14 cellular contexts compared by ENCODE assay signal in genomic region chr12:48883305-48884171, GRCh38. TPM values are rescaled to one million over a fixed set of nuclear protein-coding genes. Genes with fewer than 3 reads are reported as not detected.
DNase-seq lines count a peak whose midpoint lies in the region; ATAC-seq, FAIRE-seq and TF ChIP-seq lines count a peak whose summit lies in the region.
"Had no signal": no experiment of that assay in that cellular context is flagged by ENCODE, and none has a peak within 500 bp of the region (broad histone marks: within the 10 kb centered on the region; RNA-seq: fewer than 3 reads in every experiment).

No MANE protein-coding gene starts in this region.

- peaks cover 46% of the 10 kb centered on the region for H3K27me3 Mint-ChIP-seq in dendritic cell treated with granulocyte-macrophage colony-stimulating factor and Interleukin-4, amounts not matched to agents 40 ng/mL and 50 ng/mL, for 4 days

- TF ChIP-seq POLR2A in GM12891 (IDR thresholded peaks at IDR 0.05; ENCODE audit: low read depth, low read length) = no peak

- no peak for TF ChIP-seq CTCF in C4-2B (conservative IDR thresholded peaks at IDR 0.05)

- H3K27ac Mint-ChIP-seq in dendritic cell treated with granulocyte-macrophage colony-stimulating factor and Interleukin-4, amounts not matched to agents 40 ng/mL and 50 ng/mL, for 4 days = peak overlapping the region; percentile 13
- H3K27ac Mint-ChIP-seq: activated CD4-positive, alpha-beta memory T cell treated with anti-CD3 and anti-CD28 coated beads, Interleukin-2, amount 10 ng/mL, durations not matched to agents 7 days and 5 days; activated naive CD8-positive, alpha-beta T cell treated with anti-CD3 and anti-CD28 coated beads, Interleukin-2, amount 10 ng/mL, durations not matched to agents 7 days and 5 days; CD14-positive monocyte had no signal

- H3K27ac ChIP-seq in C4-2B = 0 out of 2 replicates have a peak overlapping the region, but pooled peaks have one; percentile 0

- no peaks in the 10 kb centered on the region for H3K9me3 Mint-ChIP-seq in dendritic cell treated with granulocyte-macrophage colony-stimulating factor and Interleukin-4, amounts not matched to agents 40 ng/mL and 50 ng/mL, for 4 days
- H3K9me3 Mint-ChIP-seq: activated CD4-positive, alpha-beta memory T cell treated with anti-CD3 and anti-CD28 coated beads, Interleukin-2, amount 10 ng/mL, durations not matched to agents 7 days and 5 days; activated naive CD8-positive, alpha-beta T cell treated with anti-CD3 and anti-CD28 coated beads, Interleukin-2, amount 10 ng/mL, durations not matched to agents 7 days and 5 days had no signal

- intact Hi-C loops in dendritic cell treated with granulocyte-macrophage colony-stimulating factor and Interleukin-4, amounts not matched to agents 40 ng/mL and 50 ng/mL, for 4 days (cut with micrococcal nuclease) = no loop called here

- no peak for FAIRE-seq in GM12891 (lab: Jason Lieb, UNC)

- ATAC-seq in GM19455 (IDR thresholded peaks at IDR 0.05; ENCODE audit: unreplicated experiment) (no peak), GM21786 (IDR thresholded peaks at IDR 0.05; ENCODE audit: unreplicated experiment) (no peak)

- no peaks in the 10 kb centered on the region for H3K36me3 Mint-ChIP-seq in dendritic cell treated with granulocyte-macrophage colony-stimulating factor and Interleukin-4, amounts not matched to agents 40 ng/mL and 50 ng/mL, for 4 days (ENCODE audit: low read depth)
- H3K36me3 Mint-ChIP-seq: activated naive CD8-positive, alpha-beta T cell treated with anti-CD3 and anti-CD28 coated beads, Interleukin-2, amount 10 ng/mL, durations not matched to agents 7 days and 5 days; CD14-positive monocyte had no signal

- peaks cover 11% of the 10 kb centered on the region for H3K4me1 Mint-ChIP-seq in dendritic cell treated with granulocyte-macrophage colony-stimulating factor and Interleukin-4, amounts not matched to agents 40 ng/mL and 50 ng/mL, for 4 days (ENCODE audit: low read depth)

- H3K4me3 Mint-ChIP-seq in dendritic cell treated with granulocyte-macrophage colony-stimulating factor and Interleukin-4, amounts not matched to agents 40 ng/mL and 50 ng/mL, for 4 days = no peak overlapping the region
- H3K4me3 Mint-ChIP-seq: activated CD4-positive, alpha-beta memory T cell treated with anti-CD3 and anti-CD28 coated beads, Interleukin-2, amount 10 ng/mL, durations not matched to agents 7 days and 5 days; activated naive CD8-positive, alpha-beta T cell treated with anti-CD3 and anti-CD28 coated beads, Interleukin-2, amount 10 ng/mL, durations not matched to agents 7 days and 5 days; CD14-positive monocyte had no signal

- DNase-seq in NCI-H2029 treated with DMSO at 0.1 percent for 48 hours (lab: John Stamatoyannopoulos, UW) = peak; percentile 4
- DNase-seq in middle frontal gyrus (ENCODE audit: extremely low spot score, low spot score) = peak; percentile 24
- DNase-seq in NCI-H2171 treated with DMSO at 0.1 percent for 48 hours (lab: John Stamatoyannopoulos, UW) = no peak
- no peak for DNase-seq in GM12891 (ENCODE audit: insufficient read length, low spot score)
- DNase-seq: activated CD4-positive, alpha-beta memory T cell treated with anti-CD3 and anti-CD28 coated beads, Interleukin-2, amount 10 ng/mL, durations not matched to agents 7 days and 5 days; activated naive CD8-positive, alpha-beta T cell treated with anti-CD3 and anti-CD28 coated beads, Interleukin-2, amount 10 ng/mL, durations not matched to agents 7 days and 5 days; erythroblast; kidney glomerular epithelial cell; NCI-H1048 had no signal

TF ChIP-seq in GM12891, 5 proteins besides CTCF, POLR2A, EP300 and RAD21:
- TF ChIP-seq PAX5 (IDR thresholded peaks at IDR 0.05; ENCODE audit: insufficient read depth, low read length, severe bottlenecking) = no peak
- TF ChIP-seq POLR2AphosphoS5 (IDR thresholded peaks at IDR 0.05; ENCODE audit: low read depth, low read length) = no peak
- no peak for TF ChIP-seq TAF1 (IDR thresholded peaks at IDR 0.05; ENCODE audit: low read depth, low read length)
- TF ChIP-seq POU2F2 (IDR thresholded peaks at IDR 0.05; ENCODE audit: low read depth, low read length) = no peak
- no peak for TF ChIP-seq SPI1 (IDR thresholded peaks at IDR 0.05; ENCODE audit: low read depth, low read length)

RNA-seq across cellular contexts. Expression of gene RND1, which starts 17.9 kb away (rescaled TPM):
- 4.0 TPM for polyA plus RNA-seq in GM12891 (2012; ENCODE audit: low read depth, missing spikeins)

RNA-seq across cellular contexts. Expression of gene DDX23, which starts 31.6 kb away (rescaled TPM):
- 58.4 TPM for polyA plus RNA-seq in GM12891 (2012; ENCODE audit: low read depth, missing spikeins)

RNA-seq across cellular contexts. Expression of gene FKBP11, which starts 41.8 kb away (rescaled TPM):
- 43.4 TPM for polyA plus RNA-seq in GM12891 (2012; ENCODE audit: low read depth, missing spikeins)

Comparison
In these comparisons a context has a peak if more than half of its experiments do, and no peak if none do; other contexts are left out.
1. DNase-seq: peak in NCI-H2029 treated with DMSO at 0.1 percent for 48 hours (single experiment) and middle frontal gyrus (single experiment); none in NCI-H2171 treated with DMSO at 0.1 percent for 48 hours (single experiment) and GM12891 (single experiment).